Comparison of ENCODE assay signal across 1 cellular context in genomic region chr1:231157311-231157710, GRCh38.
TF ChIP-seq lines count a peak whose summit lies in the region.

No MANE protein-coding gene starts in this region.

TF ChIP-seq in SK-N-SH treated with all-trans-retinoic acid at 6 μM for 48 hours, 23 proteins besides CTCF, POLR2A, EP300 and RAD21 (continued from another document):
- TF ChIP-seq TSHZ2 (CRISPR knock-in tag; IDR thresholded peaks at IDR 0.05) (no peak), ZFP30 (CRISPR knock-in tag; IDR thresholded peaks at IDR 0.05) (no peak), SNAI2 (CRISPR knock-in tag; IDR thresholded peaks at IDR 0.05) (no peak)
